In the genomic region with DNA sequence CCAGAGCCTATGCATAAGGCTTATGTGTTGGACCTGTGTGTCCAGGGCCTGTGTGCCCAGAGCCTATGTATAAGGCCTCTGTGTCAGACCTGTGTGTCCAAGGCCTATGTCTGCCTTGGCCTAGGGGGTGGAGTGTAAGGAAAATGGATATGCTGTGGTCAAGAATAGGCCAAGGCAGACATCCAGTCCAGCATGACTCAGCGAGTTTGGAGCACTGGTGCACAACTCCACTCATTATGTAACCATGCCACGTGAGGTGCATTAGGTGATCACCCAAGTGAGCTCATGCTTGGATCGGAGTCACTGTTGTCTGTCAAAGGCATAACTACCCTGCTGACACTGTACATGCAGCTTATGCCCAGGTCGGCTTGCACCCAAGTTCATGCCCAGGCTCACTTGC, we compare ENCODE assay signal across 11 cellular contexts.
A peak's percentile ranks its signal among the peaks of the same experiment; 100 is the strongest.
DNase-seq lines count a peak whose midpoint lies in the region; ATAC-seq and TF ChIP-seq lines count a peak whose summit lies in the region.
"Had no signal": no experiment of that assay in that cellular context is flagged by ENCODE, and none has a peak within 500 bp of the region (broad histone marks: within the 10 kb centered on the region; RNA-seq: fewer than 3 reads in every experiment).

No MANE protein-coding gene starts in this region.

- no peak overlapping the region for H2AFZ ChIP-seq in fibroblast of lung (ENCODE audit: low read length)

- H3K4me1 ChIP-seq in fibroblast of lung (ENCODE audit: control insufficient read depth, extremely low read depth, insufficient read depth, low read length) (peaks cover 8% of the 10 kb centered on the region), psoas muscle (peaks cover 34% of the 10 kb centered on the region)

- H3K27me3 ChIP-seq in fibroblast of lung (ENCODE audit: control insufficient read depth, insufficient read depth, low read length) = no peaks in the 10 kb centered on the region
- H3K27me3 ChIP-seq in psoas muscle (ENCODE audit: insufficient read depth in 3 of 3, low read length in 2 of 3) = no peaks in the 10 kb centered on the region

- peak overlapping the region; percentile 44 for H3K27ac ChIP-seq in fibroblast of lung (ENCODE audit: insufficient read depth, low read length)
- H3K27ac ChIP-seq in psoas muscle = peak overlapping the region; percentile 80
- H3K27ac ChIP-seq: thoracic aorta had no signal

- H3K4me2 ChIP-seq in fibroblast of lung (ENCODE audit: extremely low read depth, insufficient read depth, low read length) = no peak overlapping the region

- WGBS in psoas muscle, 3 donors = 26 to 45% (median 33%) methylated on average over 4 of the region's 4 CpGs

- no peak overlapping the region for H3K4me3 ChIP-seq in fibroblast of lung (replicated peaks in 1 of 4; ENCODE audit: control extremely low read depth in 1 of 4, insufficient read depth in 1 of 4, low read depth in 3 of 4, low read length in 4 of 4)
- H3K4me3 ChIP-seq in psoas muscle = no peak overlapping the region
- H3K4me3 ChIP-seq: thoracic aorta had no signal

- H3K9me3 ChIP-seq in fibroblast of lung (ENCODE audit: control insufficient read depth, insufficient read depth, low read depth, low read length) = no peaks in the 10 kb centered on the region
- H3K9me3 ChIP-seq in psoas muscle = no peaks in the 10 kb centered on the region
- H3K9me3 ChIP-seq: thoracic aorta had no signal

- H3K36me3 ChIP-seq in fibroblast of lung (ENCODE audit: control insufficient read depth, insufficient read depth, low read length) (no peaks in the 10 kb centered on the region), psoas muscle (ENCODE audit: insufficient read depth in 1 of 2, low read depth in 1 of 2) (no peaks in the 10 kb centered on the region)
- H3K36me3 ChIP-seq: thoracic aorta had no signal

- peak; percentile 19 for DNase-seq in GF-D8 (lab: John Stamatoyannopoulos, UW)
- DNase-seq in RKO (ENCODE audit: low spot score) = peak; percentile 46
- peak; percentile 70 to 95 for DNase-seq in fibroblast of lung (ENCODE audit: low read depth in 2 of 2)
- peak; percentile 70 to 90 for DNase-seq in psoas muscle
- no peak for DNase-seq in NCI-H748 treated with DMSO at 0.1 percent for 48 hours (lab: John Stamatoyannopoulos, UW)
- no peak for DNase-seq in UCSD-AML1 (lab: John Stamatoyannopoulos, UW; ENCODE audit: unreplicated experiment)
- no peak for DNase-seq in SW480 (ENCODE audit: low spot score)
- DNase-seq: NCI-H1105 treated with DMSO at 0.1 percent for 48 hours, nephron progenitor cell had no signal

- H3K79me2 ChIP-seq in fibroblast of lung (ENCODE audit: control insufficient read depth, insufficient read depth, low read length) = no peaks in the 10 kb centered on the region

- H4K20me1 ChIP-seq in fibroblast of lung (ENCODE audit: control insufficient read depth, extremely low read depth, insufficient read depth, low read length) = no peaks in the 10 kb centered on the region

- ATAC-seq in psoas muscle = peak; percentile 97 to 99 (median 98)
- ATAC-seq in GM21526 (IDR thresholded peaks at IDR 0.05; ENCODE audit: low FRiP score, unreplicated experiment) = no peak

- intact Hi-C loops in psoas muscle (cut with DNase I) = no loop called here

- TF ChIP-seq CTCF in fibroblast of lung (conservative IDR thresholded peaks at IDR 0.05 in 1 of 2, IDR thresholded peaks at IDR 0.05 in 1 of 2; ENCODE audit: low read depth in 1 of 2, low read length in 2 of 2) (no peak), psoas muscle (IDR thresholded peaks at IDR 0.05) (no peak)

- H3K9ac ChIP-seq in fibroblast of lung (ENCODE audit: insufficient read depth, low read length) = no peak overlapping the region

Comparison
In these comparisons a context has a peak if more than half of its experiments do, and no peak if none do; other contexts are left out.
1. DNase-seq: peak in GF-D8 (single experiment), RKO (single experiment), fibroblast of lung (2 of 2) and psoas muscle (2 of 2); none in NCI-H748 treated with DMSO at 0.1 percent for 48 hours (single experiment), UCSD-AML1 (single experiment) and SW480 (single experiment).